ENCODE assay signal across 1 cellular context in the genomic region with DNA sequence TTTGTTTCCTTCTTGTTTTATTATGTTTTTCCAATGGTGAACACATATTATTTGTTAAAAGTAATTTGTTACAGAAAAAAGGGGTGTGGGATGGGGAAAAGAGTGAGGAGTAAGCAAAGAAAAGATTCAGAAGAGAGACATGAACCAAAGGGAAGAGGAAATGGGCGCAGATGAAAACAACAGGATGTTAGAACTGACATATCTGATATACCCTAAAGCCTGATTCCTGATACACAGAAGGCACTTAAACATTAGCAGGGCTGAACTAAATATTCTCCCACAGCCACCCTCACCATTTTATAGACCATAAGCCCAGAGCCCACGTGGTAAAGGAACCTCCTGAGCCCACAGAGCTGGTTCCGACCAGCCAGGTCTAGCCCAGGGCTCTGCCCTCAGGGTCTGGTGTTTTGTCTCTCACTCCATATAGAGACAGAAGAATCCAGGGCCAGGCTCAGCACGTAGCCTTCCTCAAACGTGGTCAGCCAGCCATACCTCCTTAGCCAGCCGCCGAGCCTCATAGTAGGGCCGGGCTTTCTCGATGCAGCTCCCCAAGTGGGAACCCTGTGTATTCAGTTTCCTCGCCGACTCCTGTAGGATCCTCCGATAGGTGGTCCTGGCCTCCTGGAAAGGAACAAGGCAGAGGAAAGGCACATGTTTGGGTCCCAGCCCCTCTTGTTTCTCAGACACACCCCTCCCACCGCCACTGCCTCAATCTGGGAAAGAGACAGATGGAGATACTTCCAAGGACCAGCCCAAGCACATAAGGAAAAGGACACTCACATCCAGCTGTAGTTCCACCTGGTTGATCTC.
TF ChIP-seq lines count a peak whose summit lies in the region.

No MANE protein-coding gene starts in this region.

TF ChIP-seq in WTC11, 78 proteins besides CTCF, POLR2A, EP300 and RAD21 (continued from another document):
- TF ChIP-seq, protein P1, sequence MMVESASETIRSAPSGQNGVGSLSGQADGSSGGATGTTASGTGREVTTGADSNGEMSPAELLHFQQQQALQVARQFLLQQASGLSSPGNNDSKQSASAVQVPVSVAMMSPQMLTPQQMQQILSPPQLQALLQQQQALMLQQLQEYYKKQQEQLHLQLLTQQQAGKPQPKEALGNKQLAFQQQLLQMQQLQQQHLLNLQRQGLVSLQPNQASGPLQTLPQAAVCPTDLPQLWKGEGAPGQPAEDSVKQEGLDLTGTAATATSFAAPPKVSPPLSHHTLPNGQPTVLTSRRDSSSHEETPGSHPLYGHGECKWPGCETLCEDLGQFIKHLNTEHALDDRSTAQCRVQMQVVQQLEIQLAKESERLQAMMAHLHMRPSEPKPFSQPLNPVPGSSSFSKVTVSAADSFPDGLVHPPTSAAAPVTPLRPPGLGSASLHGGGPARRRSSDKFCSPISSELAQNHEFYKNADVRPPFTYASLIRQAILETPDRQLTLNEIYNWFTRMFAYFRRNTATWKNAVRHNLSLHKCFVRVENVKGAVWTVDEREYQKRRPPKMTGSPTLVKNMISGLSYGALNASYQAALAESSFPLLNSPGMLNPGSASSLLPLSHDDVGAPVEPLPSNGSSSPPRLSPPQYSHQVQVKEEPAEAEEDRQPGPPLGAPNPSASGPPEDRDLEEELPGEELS (CRISPR knock-in tag; IDR thresholded peaks at IDR 0.05) = no peak
- TF ChIP-seq, protein P2, sequence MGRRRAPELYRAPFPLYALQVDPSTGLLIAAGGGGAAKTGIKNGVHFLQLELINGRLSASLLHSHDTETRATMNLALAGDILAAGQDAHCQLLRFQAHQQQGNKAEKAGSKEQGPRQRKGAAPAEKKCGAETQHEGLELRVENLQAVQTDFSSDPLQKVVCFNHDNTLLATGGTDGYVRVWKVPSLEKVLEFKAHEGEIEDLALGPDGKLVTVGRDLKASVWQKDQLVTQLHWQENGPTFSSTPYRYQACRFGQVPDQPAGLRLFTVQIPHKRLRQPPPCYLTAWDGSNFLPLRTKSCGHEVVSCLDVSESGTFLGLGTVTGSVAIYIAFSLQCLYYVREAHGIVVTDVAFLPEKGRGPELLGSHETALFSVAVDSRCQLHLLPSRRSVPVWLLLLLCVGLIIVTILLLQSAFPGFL (CRISPR knock-in tag; IDR thresholded peaks at IDR 0.05; ENCODE audit: borderline replicate concordance) = no peak
- TF ChIP-seq NFYB (CRISPR knock-in tag; conservative IDR thresholded peaks at IDR 0.05; ENCODE audit: low read depth) = no peak
- no peak for TF ChIP-seq TCF7 (CRISPR knock-in tag; IDR thresholded peaks at IDR 0.05; ENCODE audit: low read depth)
- TF ChIP-seq, protein P3, sequence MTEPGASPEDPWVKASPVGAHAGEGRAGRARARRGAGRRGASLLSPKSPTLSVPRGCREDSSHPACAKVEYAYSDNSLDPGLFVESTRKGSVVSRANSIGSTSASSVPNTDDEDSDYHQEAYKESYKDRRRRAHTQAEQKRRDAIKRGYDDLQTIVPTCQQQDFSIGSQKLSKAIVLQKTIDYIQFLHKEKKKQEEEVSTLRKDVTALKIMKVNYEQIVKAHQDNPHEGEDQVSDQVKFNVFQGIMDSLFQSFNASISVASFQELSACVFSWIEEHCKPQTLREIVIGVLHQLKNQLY (CRISPR knock-in tag; IDR thresholded peaks at IDR 0.05) = no peak
- no peak for TF ChIP-seq TP53 (CRISPR knock-in tag; IDR thresholded peaks at IDR 0.05)
- no peak for TF ChIP-seq ZNF121 (CRISPR knock-in tag; IDR thresholded peaks at IDR 0.05)
- no peak for TF ChIP-seq NR1H2 (CRISPR knock-in tag; IDR thresholded peaks at IDR 0.05)
- no peak for TF ChIP-seq ESRRA (CRISPR knock-in tag; IDR thresholded peaks at IDR 0.05; ENCODE audit: borderline replicate concordance)
- no peak for TF ChIP-seq ETV6 (CRISPR knock-in tag; IDR thresholded peaks at IDR 0.05)
- TF ChIP-seq, protein P4, sequence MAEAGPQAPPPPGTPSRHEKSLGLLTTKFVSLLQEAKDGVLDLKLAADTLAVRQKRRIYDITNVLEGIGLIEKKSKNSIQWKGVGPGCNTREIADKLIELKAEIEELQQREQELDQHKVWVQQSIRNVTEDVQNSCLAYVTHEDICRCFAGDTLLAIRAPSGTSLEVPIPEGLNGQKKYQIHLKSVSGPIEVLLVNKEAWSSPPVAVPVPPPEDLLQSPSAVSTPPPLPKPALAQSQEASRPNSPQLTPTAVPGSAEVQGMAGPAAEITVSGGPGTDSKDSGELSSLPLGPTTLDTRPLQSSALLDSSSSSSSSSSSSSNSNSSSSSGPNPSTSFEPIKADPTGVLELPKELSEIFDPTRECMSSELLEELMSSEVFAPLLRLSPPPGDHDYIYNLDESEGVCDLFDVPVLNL (CRISPR knock-in tag; IDR thresholded peaks at IDR 0.05; ENCODE audit: borderline replicate concordance, low read depth) = no peak
- TF ChIP-seq RORB (CRISPR knock-in tag; IDR thresholded peaks at IDR 0.05) = no peak
- TF ChIP-seq, protein P5, sequence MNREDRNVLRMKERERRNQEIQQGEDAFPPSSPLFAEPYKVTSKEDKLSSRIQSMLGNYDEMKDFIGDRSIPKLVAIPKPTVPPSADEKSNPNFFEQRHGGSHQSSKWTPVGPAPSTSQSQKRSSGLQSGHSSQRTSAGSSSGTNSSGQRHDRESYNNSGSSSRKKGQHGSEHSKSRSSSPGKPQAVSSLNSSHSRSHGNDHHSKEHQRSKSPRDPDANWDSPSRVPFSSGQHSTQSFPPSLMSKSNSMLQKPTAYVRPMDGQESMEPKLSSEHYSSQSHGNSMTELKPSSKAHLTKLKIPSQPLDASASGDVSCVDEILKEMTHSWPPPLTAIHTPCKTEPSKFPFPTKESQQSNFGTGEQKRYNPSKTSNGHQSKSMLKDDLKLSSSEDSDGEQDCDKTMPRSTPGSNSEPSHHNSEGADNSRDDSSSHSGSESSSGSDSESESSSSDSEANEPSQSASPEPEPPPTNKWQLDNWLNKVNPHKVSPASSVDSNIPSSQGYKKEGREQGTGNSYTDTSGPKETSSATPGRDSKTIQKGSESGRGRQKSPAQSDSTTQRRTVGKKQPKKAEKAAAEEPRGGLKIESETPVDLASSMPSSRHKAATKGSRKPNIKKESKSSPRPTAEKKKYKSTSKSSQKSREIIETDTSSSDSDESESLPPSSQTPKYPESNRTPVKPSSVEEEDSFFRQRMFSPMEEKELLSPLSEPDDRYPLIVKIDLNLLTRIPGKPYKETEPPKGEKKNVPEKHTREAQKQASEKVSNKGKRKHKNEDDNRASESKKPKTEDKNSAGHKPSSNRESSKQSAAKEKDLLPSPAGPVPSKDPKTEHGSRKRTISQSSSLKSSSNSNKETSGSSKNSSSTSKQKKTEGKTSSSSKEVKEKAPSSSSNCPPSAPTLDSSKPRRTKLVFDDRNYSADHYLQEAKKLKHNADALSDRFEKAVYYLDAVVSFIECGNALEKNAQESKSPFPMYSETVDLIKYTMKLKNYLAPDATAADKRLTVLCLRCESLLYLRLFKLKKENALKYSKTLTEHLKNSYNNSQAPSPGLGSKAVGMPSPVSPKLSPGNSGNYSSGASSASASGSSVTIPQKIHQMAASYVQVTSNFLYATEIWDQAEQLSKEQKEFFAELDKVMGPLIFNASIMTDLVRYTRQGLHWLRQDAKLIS (CRISPR knock-in tag; IDR thresholded peaks at IDR 0.05; ENCODE audit: borderline replicate concordance) = no peak
- TF ChIP-seq, protein P6, sequence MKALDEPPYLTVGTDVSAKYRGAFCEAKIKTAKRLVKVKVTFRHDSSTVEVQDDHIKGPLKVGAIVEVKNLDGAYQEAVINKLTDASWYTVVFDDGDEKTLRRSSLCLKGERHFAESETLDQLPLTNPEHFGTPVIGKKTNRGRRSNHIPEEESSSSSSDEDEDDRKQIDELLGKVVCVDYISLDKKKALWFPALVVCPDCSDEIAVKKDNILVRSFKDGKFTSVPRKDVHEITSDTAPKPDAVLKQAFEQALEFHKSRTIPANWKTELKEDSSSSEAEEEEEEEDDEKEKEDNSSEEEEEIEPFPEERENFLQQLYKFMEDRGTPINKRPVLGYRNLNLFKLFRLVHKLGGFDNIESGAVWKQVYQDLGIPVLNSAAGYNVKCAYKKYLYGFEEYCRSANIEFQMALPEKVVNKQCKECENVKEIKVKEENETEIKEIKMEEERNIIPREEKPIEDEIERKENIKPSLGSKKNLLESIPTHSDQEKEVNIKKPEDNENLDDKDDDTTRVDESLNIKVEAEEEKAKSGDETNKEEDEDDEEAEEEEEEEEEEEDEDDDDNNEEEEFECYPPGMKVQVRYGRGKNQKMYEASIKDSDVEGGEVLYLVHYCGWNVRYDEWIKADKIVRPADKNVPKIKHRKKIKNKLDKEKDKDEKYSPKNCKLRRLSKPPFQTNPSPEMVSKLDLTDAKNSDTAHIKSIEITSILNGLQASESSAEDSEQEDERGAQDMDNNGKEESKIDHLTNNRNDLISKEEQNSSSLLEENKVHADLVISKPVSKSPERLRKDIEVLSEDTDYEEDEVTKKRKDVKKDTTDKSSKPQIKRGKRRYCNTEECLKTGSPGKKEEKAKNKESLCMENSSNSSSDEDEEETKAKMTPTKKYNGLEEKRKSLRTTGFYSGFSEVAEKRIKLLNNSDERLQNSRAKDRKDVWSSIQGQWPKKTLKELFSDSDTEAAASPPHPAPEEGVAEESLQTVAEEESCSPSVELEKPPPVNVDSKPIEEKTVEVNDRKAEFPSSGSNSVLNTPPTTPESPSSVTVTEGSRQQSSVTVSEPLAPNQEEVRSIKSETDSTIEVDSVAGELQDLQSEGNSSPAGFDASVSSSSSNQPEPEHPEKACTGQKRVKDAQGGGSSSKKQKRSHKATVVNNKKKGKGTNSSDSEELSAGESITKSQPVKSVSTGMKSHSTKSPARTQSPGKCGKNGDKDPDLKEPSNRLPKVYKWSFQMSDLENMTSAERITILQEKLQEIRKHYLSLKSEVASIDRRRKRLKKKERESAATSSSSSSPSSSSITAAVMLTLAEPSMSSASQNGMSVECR (CRISPR knock-in tag; IDR thresholded peaks at IDR 0.05; ENCODE audit: borderline replicate concordance) = no peak
